ENCODE assay signal across 2 cellular contexts in the genomic region with DNA sequence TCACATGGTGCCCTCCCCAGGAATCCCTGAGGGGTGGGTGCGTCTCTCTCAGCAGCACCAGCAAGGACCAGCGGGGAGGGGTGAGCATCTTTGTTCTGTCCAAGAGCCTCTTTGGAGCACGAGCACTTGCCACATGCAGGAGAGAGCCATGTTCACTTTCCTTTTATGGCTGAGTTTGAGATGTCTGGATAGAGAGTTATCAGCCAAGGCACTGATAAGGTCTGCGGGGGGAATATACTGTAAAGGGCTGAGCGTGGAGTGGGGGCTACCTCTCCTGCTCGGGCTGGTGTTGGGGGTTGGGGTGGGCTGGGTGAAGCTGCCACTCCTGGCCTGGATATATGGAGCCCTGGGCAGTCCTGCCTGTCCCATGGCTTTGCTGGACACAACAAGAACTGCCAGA.
A peak's percentile ranks its signal among the peaks of the same experiment; 100 is the strongest.
TF ChIP-seq lines count a peak whose summit lies in the region.

No MANE protein-coding gene starts in this region.

TF ChIP-seq in HEK293, 187 proteins besides CTCF, POLR2A, EP300 and RAD21:
- TF ChIP-seq ZNF449 (tag by site-specific recombination; IDR thresholded peaks at IDR 0.05) (no peak), GLIS1 (tag by site-specific recombination; IDR thresholded peaks at IDR 0.05) (no peak), HOXD13 (CRISPR knock-in tag; IDR thresholded peaks at IDR 0.05; ENCODE audit: borderline replicate concordance) (no peak), KLF10 (tag by site-specific recombination; IDR thresholded peaks at IDR 0.05) (no peak), ZSCAN5A (tag by site-specific recombination; IDR thresholded peaks at IDR 0.05) (no peak), ZNF239 (tag by site-specific recombination; IDR thresholded peaks at IDR 0.05) (peak; percentile 97), ZNF549 (tag by site-specific recombination; IDR thresholded peaks at IDR 0.05) (no peak), ZNF624 (tag by site-specific recombination; IDR thresholded peaks at IDR 0.05) (no peak)

TF ChIP-seq in K562, 482 proteins besides CTCF, POLR2A, EP300 and RAD21:
- peak; percentile 0; the same call in 1 of the 2 replicates for TF ChIP-seq IRF2 (CRISPR knock-in tag; IDR thresholded peaks at IDR 0.05)
- 0 out of 2 replicates have a peak, but pooled peaks have one; percentile 13 for TF ChIP-seq NR2C2 (CRISPR knock-in tag; IDR thresholded peaks at IDR 0.05)
- TF ChIP-seq NR2C2 (tag; IDR thresholded peaks at IDR 0.05) = no peak
- no peak for TF ChIP-seq SNIP1 (IDR thresholded peaks at IDR 0.05; ENCODE audit: low read depth)
- no peak for TF ChIP-seq CBFB (CRISPR knock-in tag; IDR thresholded peaks at IDR 0.05)
- TF ChIP-seq, protein P1, sequence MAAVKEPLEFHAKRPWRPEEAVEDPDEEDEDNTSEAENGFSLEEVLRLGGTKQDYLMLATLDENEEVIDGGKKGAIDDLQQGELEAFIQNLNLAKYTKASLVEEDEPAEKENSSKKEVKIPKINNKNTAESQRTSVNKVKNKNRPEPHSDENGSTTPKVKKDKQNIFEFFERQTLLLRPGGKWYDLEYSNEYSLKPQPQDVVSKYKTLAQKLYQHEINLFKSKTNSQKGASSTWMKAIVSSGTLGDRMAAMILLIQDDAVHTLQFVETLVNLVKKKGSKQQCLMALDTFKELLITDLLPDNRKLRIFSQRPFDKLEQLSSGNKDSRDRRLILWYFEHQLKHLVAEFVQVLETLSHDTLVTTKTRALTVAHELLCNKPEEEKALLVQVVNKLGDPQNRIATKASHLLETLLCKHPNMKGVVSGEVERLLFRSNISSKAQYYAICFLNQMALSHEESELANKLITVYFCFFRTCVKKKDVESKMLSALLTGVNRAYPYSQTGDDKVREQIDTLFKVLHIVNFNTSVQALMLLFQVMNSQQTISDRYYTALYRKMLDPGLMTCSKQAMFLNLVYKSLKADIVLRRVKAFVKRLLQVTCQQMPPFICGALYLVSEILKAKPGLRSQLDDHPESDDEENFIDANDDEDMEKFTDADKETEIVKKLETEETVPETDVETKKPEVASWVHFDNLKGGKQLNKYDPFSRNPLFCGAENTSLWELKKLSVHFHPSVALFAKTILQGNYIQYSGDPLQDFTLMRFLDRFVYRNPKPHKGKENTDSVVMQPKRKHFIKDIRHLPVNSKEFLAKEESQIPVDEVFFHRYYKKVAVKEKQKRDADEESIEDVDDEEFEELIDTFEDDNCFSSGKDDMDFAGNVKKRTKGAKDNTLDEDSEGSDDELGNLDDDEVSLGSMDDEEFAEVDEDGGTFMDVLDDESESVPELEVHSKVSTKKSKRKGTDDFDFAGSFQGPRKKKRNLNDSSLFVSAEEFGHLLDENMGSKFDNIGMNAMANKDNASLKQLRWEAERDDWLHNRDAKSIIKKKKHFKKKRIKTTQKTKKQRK (IDR thresholded peaks at IDR 0.05; ENCODE audit: borderline replicate concordance, low read depth, low read length) = no peak
- TF ChIP-seq ZNF197 (CRISPR knock-in tag; IDR thresholded peaks at IDR 0.05; ENCODE audit: low read depth) = no peak
- peak; percentile 6; the same call in 1 of the 2 replicates for TF ChIP-seq STAG1 (CRISPR knock-in tag; IDR thresholded peaks at IDR 0.05; ENCODE audit: borderline replicate concordance)
- TF ChIP-seq ZNF239 (CRISPR knock-in tag; IDR thresholded peaks at IDR 0.05) = peak; percentile 98
- TF ChIP-seq ZNF282 (CRISPR knock-in tag; IDR thresholded peaks at IDR 0.05) = 0 out of 2 replicates have a peak, but pooled peaks have one; percentile 86
- peak; percentile 19; the same call in 1 of the 2 replicates for TF ChIP-seq ZC3H4 (CRISPR knock-in tag; IDR thresholded peaks at IDR 0.05; ENCODE audit: borderline replicate concordance)
- TF ChIP-seq, protein P2, sequence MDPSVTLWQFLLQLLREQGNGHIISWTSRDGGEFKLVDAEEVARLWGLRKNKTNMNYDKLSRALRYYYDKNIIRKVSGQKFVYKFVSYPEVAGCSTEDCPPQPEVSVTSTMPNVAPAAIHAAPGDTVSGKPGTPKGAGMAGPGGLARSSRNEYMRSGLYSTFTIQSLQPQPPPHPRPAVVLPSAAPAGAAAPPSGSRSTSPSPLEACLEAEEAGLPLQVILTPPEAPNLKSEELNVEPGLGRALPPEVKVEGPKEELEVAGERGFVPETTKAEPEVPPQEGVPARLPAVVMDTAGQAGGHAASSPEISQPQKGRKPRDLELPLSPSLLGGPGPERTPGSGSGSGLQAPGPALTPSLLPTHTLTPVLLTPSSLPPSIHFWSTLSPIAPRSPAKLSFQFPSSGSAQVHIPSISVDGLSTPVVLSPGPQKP (CRISPR knock-in tag; IDR thresholded peaks at IDR 0.05) = 0 out of 2 replicates have a peak, but pooled peaks have one; percentile 43
- TF ChIP-seq CHD2 (IDR thresholded peaks at IDR 0.05; ENCODE audit: low read depth, low read length) = peak; percentile 22; the same call in 1 of the 2 replicates
- TF ChIP-seq TBL1XR1 (IDR thresholded peaks at IDR 0.05; ENCODE audit: low read length in 2 of 2) = 0 out of 4 replicates have a peak, but pooled peaks of 1 of the 2 experiments have one; percentile 17
